17 cellular contexts compared by ENCODE assay signal in genomic region chr13:37202264-37202663, GRCh38.
"Had no signal": no experiment of that assay in that cellular context is flagged by ENCODE, and none has a peak within 500 bp of the region (broad histone marks: within the 10 kb centered on the region; RNA-seq: fewer than 3 reads in every experiment).

No MANE protein-coding gene starts in this region.

- H3K9ac ChIP-seq: neural progenitor cell had no signal

- H3K9me3 Mint-ChIP-seq: activated CD4-positive, alpha-beta T cell treated with anti-CD3 and anti-CD28 coated beads, Interleukin-2, amount 10 ng/mL, durations not matched to agents 24 days and 14 days; neural progenitor cell; stimulated activated effector memory CD8-positive, alpha-beta T cell treated with anti-CD3 and anti-CD28 coated beads, Interleukin-12 subunit alpha, Interleukin-12 subunit beta, amount 100 ng/mL, for 72 hours had no signal

- ATAC-seq: activated CD8-positive, alpha-beta T cell treated with anti-CD3 and anti-CD28 coated beads, Interleukin-2, amount 10 ng/mL, durations not matched to agents 7 days and 5 days; esophagus mucosa; pancreas; stimulated activated effector memory CD8-positive, alpha-beta T cell treated with anti-CD3 and anti-CD28 coated beads, Interleukin-12 subunit alpha, Interleukin-12 subunit beta, amount 100 ng/mL, for 72 hours had no signal

- H3K4me3 Mint-ChIP-seq: activated CD4-positive, alpha-beta T cell treated with anti-CD3 and anti-CD28 coated beads, Interleukin-2, amount 10 ng/mL, durations not matched to agents 24 days and 14 days; activated CD8-positive, alpha-beta T cell treated with anti-CD3 and anti-CD28 coated beads, Interleukin-2, amount 10 ng/mL, durations not matched to agents 7 days and 5 days; neural progenitor cell; stimulated activated effector memory CD8-positive, alpha-beta T cell treated with anti-CD3 and anti-CD28 coated beads, Interleukin-12 subunit alpha, Interleukin-12 subunit beta, amount 100 ng/mL, for 72 hours had no signal

- H2AFZ ChIP-seq: neural progenitor cell had no signal

- H3K27ac Mint-ChIP-seq: activated CD4-positive, alpha-beta T cell treated with anti-CD3 and anti-CD28 coated beads, Interleukin-2, amount 10 ng/mL, durations not matched to agents 24 days and 14 days; activated CD8-positive, alpha-beta T cell treated with anti-CD3 and anti-CD28 coated beads, Interleukin-2, amount 10 ng/mL, durations not matched to agents 7 days and 5 days; neural progenitor cell; stimulated activated effector memory CD8-positive, alpha-beta T cell treated with anti-CD3 and anti-CD28 coated beads, Interleukin-12 subunit alpha, Interleukin-12 subunit beta, amount 100 ng/mL, for 72 hours had no signal

- H3K4me2 ChIP-seq: neural progenitor cell had no signal

- H3K4me3 ChIP-seq: ascending aorta, dorsolateral prefrontal cortex, lung, neural progenitor cell, pancreas had no signal

- H3K36me3 Mint-ChIP-seq: neural progenitor cell; stimulated activated effector memory CD8-positive, alpha-beta T cell treated with anti-CD3 and anti-CD28 coated beads, Interleukin-12 subunit alpha, Interleukin-12 subunit beta, amount 100 ng/mL, for 72 hours had no signal

- H3K27me3 ChIP-seq: ascending aorta, dorsolateral prefrontal cortex, neural progenitor cell, pancreas had no signal

- DNase-seq: activated CD4-positive, alpha-beta T cell treated with anti-CD3 and anti-CD28 coated beads, Interleukin-2, amount 10 ng/mL, durations not matched to agents 24 days and 14 days; activated CD4-positive, CD25-positive, alpha-beta regulatory T cell; activated CD8-positive, alpha-beta memory T cell treated with anti-CD3 and anti-CD28 coated beads, Interleukin-2, amount 50 U/mL, for 4 hours; activated CD8-positive, alpha-beta T cell treated with anti-CD3 and anti-CD28 coated beads, Interleukin-2, amount 10 ng/mL, durations not matched to agents 7 days and 5 days; activated naive CD4-positive, alpha-beta T cell; dorsolateral prefrontal cortex; islet precursor cell; midbrain; pancreas; retina had no signal

- H3K36me3 ChIP-seq: ascending aorta, neural progenitor cell, pancreas had no signal

- H3K4me1 ChIP-seq: ascending aorta, pancreas had no signal

- H3K9me3 ChIP-seq: ascending aorta, pancreas had no signal

- H3K27ac ChIP-seq: ascending aorta, dorsolateral prefrontal cortex, neural progenitor cell, pancreas had no signal

- H3K27me3 Mint-ChIP-seq: activated CD4-positive, alpha-beta T cell treated with anti-CD3 and anti-CD28 coated beads, Interleukin-2, amount 10 ng/mL, durations not matched to agents 24 days and 14 days had no signal

- FAIRE-seq: bronchial epithelial cell, frontal cortex, pancreas had no signal

- H3K4me1 Mint-ChIP-seq: activated CD4-positive, alpha-beta T cell treated with anti-CD3 and anti-CD28 coated beads, Interleukin-2, amount 10 ng/mL, durations not matched to agents 24 days and 14 days; stimulated activated effector memory CD8-positive, alpha-beta T cell treated with anti-CD3 and anti-CD28 coated beads, Interleukin-12 subunit alpha, Interleukin-12 subunit beta, amount 100 ng/mL, for 72 hours had no signal
